Comparison of ENCODE assay signal across 1 cellular context in genomic region chr5:176823076-176823481, GRCh38.
TF ChIP-seq lines count a peak whose summit lies in the region.

No MANE protein-coding gene starts in this region.

TF ChIP-seq in HCT116, 20 proteins besides CTCF, POLR2A, EP300 and RAD21 (continued from another document):
- TF ChIP-seq ZBTB33 (IDR thresholded peaks at IDR 0.05; ENCODE audit: extremely low read depth, insufficient replicate concordance, low read length) (no peak), YY1 (IDR thresholded peaks at IDR 0.05; ENCODE audit: extremely low read depth, insufficient replicate concordance, low read depth, low read length) (no peak), MAX (IDR thresholded peaks at IDR 0.05) (no peak), CBX3 (IDR thresholded peaks at IDR 0.05; ENCODE audit: low read depth) (no peak), EZH2 (IDR thresholded peaks at IDR 0.05) (no peak), SIN3A (IDR thresholded peaks at IDR 0.05; ENCODE audit: low read depth) (no peak), SRF (IDR thresholded peaks at IDR 0.05; ENCODE audit: low read depth) (no peak), ELF1 (IDR thresholded peaks at IDR 0.05; ENCODE audit: borderline replicate concordance, low read depth) (no peak), TCF7L2 (IDR thresholded peaks at IDR 0.05; ENCODE audit: borderline replicate concordance, extremely low read depth, insufficient read depth, insufficient read length) (no peak), FOSL1 (IDR thresholded peaks at IDR 0.05; ENCODE audit: low read depth) (no peak)
